In genomic region chr14:90427848-90428426, GRCh38 we compare ENCODE assay signal across 21 cellular contexts. TPM values are rescaled to one million over a fixed set of nuclear protein-coding genes. Genes with fewer than 3 reads are reported as not detected.
DNase-seq lines count a peak whose midpoint lies in the region; ATAC-seq and TF ChIP-seq lines count a peak whose summit lies in the region.
"Had no signal": no experiment of that assay in that cellular context is flagged by ENCODE, and none has a peak within 500 bp of the region (broad histone marks: within the 10 kb centered on the region; RNA-seq: fewer than 3 reads in every experiment).

No MANE protein-coding gene starts in this region.

- H3K27me3 ChIP-seq in gastrocnemius medialis: no peaks in the 10 kb centered on the region

- TF ChIP-seq CTCF in gastrocnemius medialis (IDR thresholded peaks at IDR 0.05 in 4 of 5, conservative IDR thresholded peaks at IDR 0.05 in 1 of 5) (no peak), GM10266 (IDR thresholded peaks at IDR 0.05; ENCODE audit: control insufficient read depth, insufficient read depth, low read depth, missing control alignments) (no peak)

- peaks cover 5 to 11% of the 10 kb centered on the region in 2 donors for H3K4me1 ChIP-seq in gastrocnemius medialis

- peak overlapping the region in 3 of 4 donors; percentile 42 to 60 (median 57) for H3K27ac ChIP-seq in gastrocnemius medialis
- H3K27ac ChIP-seq: 22Rv1, GM23248 had no signal

- no peaks in the 10 kb centered on the region for H3K9me3 ChIP-seq in gastrocnemius medialis

- in situ Hi-C loops in gastrocnemius medialis (cut with MboI; ENCODE audit: low sequenced_read_pairs in 4 of 4): no loop called here

- ATAC-seq in left lobe of liver: peak; percentile 31
- ATAC-seq in gastrocnemius medialis: peak in 1 of 2 donors; percentile 45
- ATAC-seq: GM12878 had no signal

- intact Hi-C loops in gastrocnemius medialis (cut with DNase I; ENCODE audit: low total_unique reads): no loop called here

- H3K36me3 ChIP-seq in gastrocnemius medialis: no peaks in the 10 kb centered on the region

- DNase-seq in activated effector memory CD4-positive, alpha-beta T cell treated with anti-CD3 and anti-CD28 coated beads, Interleukin-2, amount 50 U/mL, for 16 hours: peak; percentile 53
- no peak for DNase-seq in activated effector memory CD4-positive, alpha-beta T cell treated with Interleukin-2 at 50 U/mL for 16 hours
- DNase-seq in UCSD-AML1 (lab: John Stamatoyannopoulos, UW; ENCODE audit: unreplicated experiment): peak; percentile 32
- no peak for DNase-seq in left lobe of liver (ENCODE audit: low spot score)
- DNase-seq in gastrocnemius medialis: no peak
- no peak for DNase-seq in middle frontal gyrus (ENCODE audit: extremely low spot score, low spot score)
- no peak for DNase-seq in GM10266 (ENCODE audit: extremely low spot score)
- no peak for DNase-seq in GM03348 (ENCODE audit: low spot score)
- DNase-seq: CD4-positive, CD25-positive, alpha-beta regulatory T cell; DMS79; GM23248; H9; HFFc6; Kasumi-1; NCI-H1694; NCI-H2081; NCI-H446 treated with DMSO at 0.1 percent for 48 hours; NCI-H526 treated with DMSO at 0.1 percent for 48 hours; OCI-M1 had no signal

- no peak overlapping the region for H3K4me3 ChIP-seq in gastrocnemius medialis
- H3K4me3 ChIP-seq: GM12878, GM23248 had no signal

- TF ChIP-seq POLR2A in gastrocnemius medialis (IDR thresholded peaks at IDR 0.05): no peak

RNA-seq across cellular contexts. Expression of gene CALM1, which starts 31.1 kb away (rescaled TPM):
- total RNA-seq in left lobe of liver (153 TPM), gastrocnemius medialis (1,000 to 10,000 TPM in 2 of 4 donors, 100 to 1,000 TPM in 2; 466 to 1,278 (median 1,009) TPM)

Comparison
In these comparisons a context has a peak if more than half of its experiments do, and no peak if none do; other contexts are left out.
1. DNase-seq: peak in activated effector memory CD4-positive, alpha-beta T cell treated with anti-CD3 and anti-CD28 coated beads, Interleukin-2, amount 50 U/mL, for 16 hours (single experiment) and UCSD-AML1 (single experiment); none in activated effector memory CD4-positive, alpha-beta T cell treated with Interleukin-2 at 50 U/mL for 16 hours (single experiment), left lobe of liver (single experiment), gastrocnemius medialis (0 of 2), middle frontal gyrus (single experiment), GM10266 (single experiment) and GM03348 (single experiment).